ENCODE assay signal across 10 cellular contexts in genomic region chr14:73467800-73468199, GRCh38. TPM values are rescaled to one million over a fixed set of nuclear protein-coding genes. Genes with fewer than 3 reads are reported as not detected.
DNase-seq lines count a peak whose midpoint lies in the region; ATAC-seq and TF ChIP-seq lines count a peak whose summit lies in the region.
"Had no signal": no experiment of that assay in that cellular context is flagged by ENCODE, and none has a peak within 500 bp of the region (broad histone marks: within the 10 kb centered on the region; RNA-seq: fewer than 3 reads in every experiment).

No MANE protein-coding gene starts in this region.

- H3K27me3 Mint-ChIP-seq in activated naive CD4-positive, alpha-beta T cell treated with anti-CD3 and anti-CD28 coated beads, Interleukin-2, amount 50 U/mL, for 24 hours, result no peaks in the 10 kb centered on the region
- H3K27me3 Mint-ChIP-seq in Calu3 (ENCODE audit: unreplicated experiment), result no peaks in the 10 kb centered on the region

- intact Hi-C loops in stomach (cut with DNase I; ENCODE audit: low total_unique reads), result no loop called here
- intact Hi-C loops in Calu3 (cut with micrococcal nuclease; ENCODE audit: unreplicated experiment), result no loop called here

- H3K9me3 Mint-ChIP-seq in activated naive CD4-positive, alpha-beta T cell treated with anti-CD3 and anti-CD28 coated beads, Interleukin-2, amount 50 U/mL, for 24 hours, result no peaks in the 10 kb centered on the region
- H3K9me3 Mint-ChIP-seq in Calu3 (ENCODE audit: low read depth, unreplicated experiment), result no peaks in the 10 kb centered on the region
- H3K9me3 Mint-ChIP-seq: mesothelial cell of epicardium had no signal

- TF ChIP-seq POLR2A in stomach (IDR thresholded peaks at IDR 0.05), result no peak

- no peaks in the 10 kb centered on the region for H4K20me1 ChIP-seq in osteoblast (ENCODE audit: insufficient read depth, low read length)

- peak overlapping the region; percentile 85 for H3K27ac Mint-ChIP-seq in activated naive CD4-positive, alpha-beta T cell treated with anti-CD3 and anti-CD28 coated beads, Interleukin-2, amount 50 U/mL, for 24 hours
- no peak overlapping the region for H3K27ac Mint-ChIP-seq in Calu3 (ENCODE audit: unreplicated experiment)
- H3K27ac Mint-ChIP-seq: mesothelial cell of epicardium had no signal

- no peak for ATAC-seq in HG02678 (IDR thresholded peaks at IDR 0.05; ENCODE audit: unreplicated experiment)

- in situ Hi-C loops in GM13976 (cut with MboI; ENCODE audit: low sequenced_read_pairs, unreplicated experiment), result loop anchor here (10.0 to 25.0 kb wide), 2 partner anchors 173 to 955 kb away; no protein-coding TSS in a partner anchor

- TF ChIP-seq EP300 in stomach (IDR thresholded peaks at IDR 0.05), result no peak

- H3K9me3 ChIP-seq in osteoblast (ENCODE audit: low read depth, low read length), result no peaks in the 10 kb centered on the region
- no peaks in the 10 kb centered on the region for H3K9me3 ChIP-seq in stomach
- H3K9me3 ChIP-seq: colonic mucosa had no signal

- 81 to 88% (median 82%) methylated on average over 4 of the region's 4 CpGs for WGBS in stomach, 5 donors

- no peaks in the 10 kb centered on the region for H3K79me2 ChIP-seq in ACC112 (ENCODE audit: control insufficient read depth, insufficient read depth, low read length, unreplicated experiment)
- no peaks in the 10 kb centered on the region for H3K79me2 ChIP-seq in osteoblast (ENCODE audit: insufficient read depth, low read length)

- no peak for TF ChIP-seq CTCF in GM13976 (IDR thresholded peaks at IDR 0.05; ENCODE audit: borderline replicate concordance, control extremely low read depth, extremely low read depth, insufficient read depth, missing control alignments)
- TF ChIP-seq CTCF in osteoblast (IDR thresholded peaks at IDR 0.05; ENCODE audit: extremely low read depth, low read depth, low read length), result no peak
- TF ChIP-seq CTCF in stomach (IDR thresholded peaks at IDR 0.05), result no peak
- TF ChIP-seq CTCF in Calu3 (IDR thresholded peaks at IDR 0.05; ENCODE audit: unreplicated experiment), result no peak

- H3K4me3 ChIP-seq in ACC112 (ENCODE audit: low read depth, low read length), result no peak overlapping the region
- no peak overlapping the region for H3K4me3 ChIP-seq in osteoblast (ENCODE audit: insufficient read depth, low read length)
- no peak overlapping the region for H3K4me3 ChIP-seq in stomach
- H3K4me3 ChIP-seq: colonic mucosa had no signal

- peaks cover 47% of the 10 kb centered on the region for H3K4me1 ChIP-seq in ACC112 (ENCODE audit: control insufficient read depth, insufficient read depth, low read length, unreplicated experiment)
- peaks cover 65% of the 10 kb centered on the region for H3K4me1 ChIP-seq in osteoblast (ENCODE audit: insufficient read depth, low read length)
- H3K4me1 ChIP-seq in stomach, result peaks cover 6 to 52% (median 27%) of the 10 kb centered on the region in 4 donors

- H3K27me3 ChIP-seq in ACC112 (ENCODE audit: insufficient read depth, low read length), result no peaks in the 10 kb centered on the region
- no peaks in the 10 kb centered on the region for H3K27me3 ChIP-seq in osteoblast (ENCODE audit: insufficient read depth, low read length)
- H3K27me3 ChIP-seq in stomach, result no peaks in the 10 kb centered on the region
- H3K27me3 ChIP-seq: colonic mucosa had no signal

- H3K36me3 ChIP-seq in ACC112 (ENCODE audit: insufficient read depth, low read length) (no peaks in the 10 kb centered on the region), osteoblast (ENCODE audit: insufficient read depth, low read length) (no peaks in the 10 kb centered on the region), stomach (no peaks in the 10 kb centered on the region)
- H3K36me3 ChIP-seq: colonic mucosa had no signal

- H3K27ac ChIP-seq in ACC112 (ENCODE audit: low read depth, low read length) (peak overlapping the region; percentile 57), osteoblast (ENCODE audit: low read depth, low read length) (peak overlapping the region; percentile 81), stomach (peak overlapping the region in 1 of 5 donors; percentile 17)
- H3K27ac ChIP-seq: colonic mucosa had no signal

- CTCF ChIA-PET in Calu3 (lab: Charles Lee), result no interaction called here

- no TSS peak for BruUV-seq in Calu3 (replicated peaks; lab: Mats Ljungman, UMichigan)

- peaks cover 52% of the 10 kb centered on the region for H3K4me1 Mint-ChIP-seq in activated naive CD4-positive, alpha-beta T cell treated with anti-CD3 and anti-CD28 coated beads, Interleukin-2, amount 50 U/mL, for 24 hours
- H3K4me1 Mint-ChIP-seq in Calu3 (ENCODE audit: low read depth, unreplicated experiment), result peaks cover 19% of the 10 kb centered on the region

- no peaks in the 10 kb centered on the region for H3K36me3 Mint-ChIP-seq in activated naive CD4-positive, alpha-beta T cell treated with anti-CD3 and anti-CD28 coated beads, Interleukin-2, amount 50 U/mL, for 24 hours
- no peaks in the 10 kb centered on the region for H3K36me3 Mint-ChIP-seq in Calu3 (ENCODE audit: insufficient read depth, unreplicated experiment)
- H3K36me3 Mint-ChIP-seq: mesothelial cell of epicardium had no signal

- DNase-seq in GM13976 (ENCODE audit: low spot score) (peak; percentile 36), osteoblast (ENCODE audit: insufficient read length, low spot score, missing footprints) (peak; percentile 78), stomach (no peak), NOMO-1 (lab: John Stamatoyannopoulos, UW; ENCODE audit: unreplicated experiment in 2 of 2) (no peak), Calu3 (no peak)
- DNase-seq: colonic mucosa had no signal

- H2AFZ ChIP-seq in ACC112 (ENCODE audit: low read length, unreplicated experiment) (peak overlapping the region; percentile 33), osteoblast (ENCODE audit: low read length) (peak overlapping the region; percentile 72)

- peak overlapping the region; percentile 73 for H3K4me3 Mint-ChIP-seq in activated naive CD4-positive, alpha-beta T cell treated with anti-CD3 and anti-CD28 coated beads, Interleukin-2, amount 50 U/mL, for 24 hours
- no peak overlapping the region for H3K4me3 Mint-ChIP-seq in Calu3 (ENCODE audit: low read depth, unreplicated experiment)
- H3K4me3 Mint-ChIP-seq: mesothelial cell of epicardium had no signal

- peak overlapping the region; percentile 44 for H3K4me2 ChIP-seq in osteoblast (ENCODE audit: insufficient read depth, low read length)

RNA-seq across cellular contexts. Expression of gene NUMB, which starts 9.5 kb away (rescaled TPM):
- 52.5 and 55.7 TPM in 2 replicates for total RNA-seq in osteoblast
- total RNA-seq in stomach, result 100 to 1,000 TPM in 2 of 5 donors, 10 to 100 TPM in 3; 43.7 to 135 (median 75.6) TPM
- 10 to 100 TPM; 26.4 to 43.8 (median 26.6) TPM for polyA plus RNA-seq in stomach
- total RNA-seq in Calu3 (2022), result 75.2 and 75.3 TPM in 2 replicates

RNA-seq across cellular contexts. Expression of gene RIOX1, which starts 22.9 kb away (rescaled TPM):
- total RNA-seq in osteoblast, result 19.2 and 21.7 TPM in 2 replicates
- 10 to 100 TPM in 4 of 5 donors, 1 to 10 TPM in 1; 7.2 to 86.9 (median 25.0) TPM for total RNA-seq in stomach
- polyA plus RNA-seq in stomach, result 1 to 10 TPM; 5.1 to 6.7 (median 6.7) TPM
- total RNA-seq in Calu3 (2022), result 16.9 and 19.9 TPM in 2 replicates

Comparison
In these comparisons a context has a peak if more than half of its experiments do, and no peak if none do; other contexts are left out.
1. DNase-seq: peak in GM13976 (single experiment) and osteoblast (single experiment); none in stomach (single experiment), NOMO-1 (0 of 2) and Calu3 (single experiment).